9 cellular contexts compared by ENCODE assay signal in genomic region chr13:27264181-27264580, GRCh38. TPM values are rescaled to one million over a fixed set of nuclear protein-coding genes. Genes with fewer than 3 reads are reported as not detected.
DNase-seq lines count a peak whose midpoint lies in the region; ATAC-seq, FAIRE-seq and TF ChIP-seq lines count a peak whose summit lies in the region.
"Had no signal": no experiment of that assay in that cellular context is flagged by ENCODE, and none has a peak within 500 bp of the region (broad histone marks: within the 10 kb centered on the region; RNA-seq: fewer than 3 reads in every experiment).

No MANE protein-coding gene starts in this region.

- H3K4me3 ChIP-seq in fibroblast of mammary gland (ENCODE audit: control insufficient read depth, low read depth, low read length): no peak overlapping the region
- H3K4me3 ChIP-seq: vagina had no signal

- no peak for TF ChIP-seq CTCF in fibroblast of mammary gland (conservative IDR thresholded peaks at IDR 0.05; ENCODE audit: control insufficient read depth, insufficient read depth, low read depth, low read length)
- no peak for TF ChIP-seq CTCF in omental fat pad (IDR thresholded peaks at IDR 0.05)

- ATAC-seq in omental fat pad (ENCODE audit: low FRiP score) (peak; percentile 69), GM19023 (IDR thresholded peaks at IDR 0.05; ENCODE audit: unreplicated experiment) (no peak), GM19324 (IDR thresholded peaks at IDR 0.05; ENCODE audit: low FRiP score, unreplicated experiment) (no peak), GM19395 (IDR thresholded peaks at IDR 0.05; ENCODE audit: unreplicated experiment) (no peak)

- no peak for FAIRE-seq in frontal cortex (lab: Jason Lieb, UNC)

- DNase-seq in Daoy (ENCODE audit: low read depth) (peak; percentile 23), NCI-H526 (lab: John Stamatoyannopoulos, UW) (peak; percentile 80 to 84), fibroblast of mammary gland (ENCODE audit: low read depth) (peak; percentile 78), omental fat pad (ENCODE audit: low spot score) (no peak), frontal cortex (ENCODE audit: low spot score in 2 of 2) (no peak)

RNA-seq across cellular contexts. Expression of gene RASL11A, which starts 6.4 kb away (rescaled TPM):
- 1.6 and 6.2 TPM in 2 replicates for total RNA-seq in Daoy (2014; rRNA removed; shearing (Covaris generic))
- total RNA-seq in omental fat pad (10 to 100 TPM; 32.6 to 50.9 (median 38.4) TPM), frontal cortex (2.0 TPM)

RNA-seq across cellular contexts. Expression of gene RPL21, which starts 12.8 kb away (rescaled TPM):
- 978 and 1,195 TPM in 2 replicates for total RNA-seq in Daoy (2014; rRNA removed; shearing (Covaris generic))
- total RNA-seq in omental fat pad (1,000 to 10,000 TPM in 2 of 4 donors, 100 to 1,000 TPM in 2; 701 to 1,078 (median 933) TPM), frontal cortex (946 TPM)

Comparison
In these comparisons a context has a peak if more than half of its experiments do, and no peak if none do; other contexts are left out.
1. DNase-seq: peak in Daoy (single experiment), NCI-H526 (2 of 2) and fibroblast of mammary gland (single experiment); none in omental fat pad (single experiment) and frontal cortex (0 of 2).